ENCODE assay signal across 1 cellular context in genomic region chr14:54556535-54556934, GRCh38.
TF ChIP-seq lines count a peak whose summit lies in the region.

No MANE protein-coding gene starts in this region.

TF ChIP-seq in GM23338, 12 proteins besides CTCF, POLR2A, EP300 and RAD21 (continued from another document):
- TF ChIP-seq, protein P1, sequence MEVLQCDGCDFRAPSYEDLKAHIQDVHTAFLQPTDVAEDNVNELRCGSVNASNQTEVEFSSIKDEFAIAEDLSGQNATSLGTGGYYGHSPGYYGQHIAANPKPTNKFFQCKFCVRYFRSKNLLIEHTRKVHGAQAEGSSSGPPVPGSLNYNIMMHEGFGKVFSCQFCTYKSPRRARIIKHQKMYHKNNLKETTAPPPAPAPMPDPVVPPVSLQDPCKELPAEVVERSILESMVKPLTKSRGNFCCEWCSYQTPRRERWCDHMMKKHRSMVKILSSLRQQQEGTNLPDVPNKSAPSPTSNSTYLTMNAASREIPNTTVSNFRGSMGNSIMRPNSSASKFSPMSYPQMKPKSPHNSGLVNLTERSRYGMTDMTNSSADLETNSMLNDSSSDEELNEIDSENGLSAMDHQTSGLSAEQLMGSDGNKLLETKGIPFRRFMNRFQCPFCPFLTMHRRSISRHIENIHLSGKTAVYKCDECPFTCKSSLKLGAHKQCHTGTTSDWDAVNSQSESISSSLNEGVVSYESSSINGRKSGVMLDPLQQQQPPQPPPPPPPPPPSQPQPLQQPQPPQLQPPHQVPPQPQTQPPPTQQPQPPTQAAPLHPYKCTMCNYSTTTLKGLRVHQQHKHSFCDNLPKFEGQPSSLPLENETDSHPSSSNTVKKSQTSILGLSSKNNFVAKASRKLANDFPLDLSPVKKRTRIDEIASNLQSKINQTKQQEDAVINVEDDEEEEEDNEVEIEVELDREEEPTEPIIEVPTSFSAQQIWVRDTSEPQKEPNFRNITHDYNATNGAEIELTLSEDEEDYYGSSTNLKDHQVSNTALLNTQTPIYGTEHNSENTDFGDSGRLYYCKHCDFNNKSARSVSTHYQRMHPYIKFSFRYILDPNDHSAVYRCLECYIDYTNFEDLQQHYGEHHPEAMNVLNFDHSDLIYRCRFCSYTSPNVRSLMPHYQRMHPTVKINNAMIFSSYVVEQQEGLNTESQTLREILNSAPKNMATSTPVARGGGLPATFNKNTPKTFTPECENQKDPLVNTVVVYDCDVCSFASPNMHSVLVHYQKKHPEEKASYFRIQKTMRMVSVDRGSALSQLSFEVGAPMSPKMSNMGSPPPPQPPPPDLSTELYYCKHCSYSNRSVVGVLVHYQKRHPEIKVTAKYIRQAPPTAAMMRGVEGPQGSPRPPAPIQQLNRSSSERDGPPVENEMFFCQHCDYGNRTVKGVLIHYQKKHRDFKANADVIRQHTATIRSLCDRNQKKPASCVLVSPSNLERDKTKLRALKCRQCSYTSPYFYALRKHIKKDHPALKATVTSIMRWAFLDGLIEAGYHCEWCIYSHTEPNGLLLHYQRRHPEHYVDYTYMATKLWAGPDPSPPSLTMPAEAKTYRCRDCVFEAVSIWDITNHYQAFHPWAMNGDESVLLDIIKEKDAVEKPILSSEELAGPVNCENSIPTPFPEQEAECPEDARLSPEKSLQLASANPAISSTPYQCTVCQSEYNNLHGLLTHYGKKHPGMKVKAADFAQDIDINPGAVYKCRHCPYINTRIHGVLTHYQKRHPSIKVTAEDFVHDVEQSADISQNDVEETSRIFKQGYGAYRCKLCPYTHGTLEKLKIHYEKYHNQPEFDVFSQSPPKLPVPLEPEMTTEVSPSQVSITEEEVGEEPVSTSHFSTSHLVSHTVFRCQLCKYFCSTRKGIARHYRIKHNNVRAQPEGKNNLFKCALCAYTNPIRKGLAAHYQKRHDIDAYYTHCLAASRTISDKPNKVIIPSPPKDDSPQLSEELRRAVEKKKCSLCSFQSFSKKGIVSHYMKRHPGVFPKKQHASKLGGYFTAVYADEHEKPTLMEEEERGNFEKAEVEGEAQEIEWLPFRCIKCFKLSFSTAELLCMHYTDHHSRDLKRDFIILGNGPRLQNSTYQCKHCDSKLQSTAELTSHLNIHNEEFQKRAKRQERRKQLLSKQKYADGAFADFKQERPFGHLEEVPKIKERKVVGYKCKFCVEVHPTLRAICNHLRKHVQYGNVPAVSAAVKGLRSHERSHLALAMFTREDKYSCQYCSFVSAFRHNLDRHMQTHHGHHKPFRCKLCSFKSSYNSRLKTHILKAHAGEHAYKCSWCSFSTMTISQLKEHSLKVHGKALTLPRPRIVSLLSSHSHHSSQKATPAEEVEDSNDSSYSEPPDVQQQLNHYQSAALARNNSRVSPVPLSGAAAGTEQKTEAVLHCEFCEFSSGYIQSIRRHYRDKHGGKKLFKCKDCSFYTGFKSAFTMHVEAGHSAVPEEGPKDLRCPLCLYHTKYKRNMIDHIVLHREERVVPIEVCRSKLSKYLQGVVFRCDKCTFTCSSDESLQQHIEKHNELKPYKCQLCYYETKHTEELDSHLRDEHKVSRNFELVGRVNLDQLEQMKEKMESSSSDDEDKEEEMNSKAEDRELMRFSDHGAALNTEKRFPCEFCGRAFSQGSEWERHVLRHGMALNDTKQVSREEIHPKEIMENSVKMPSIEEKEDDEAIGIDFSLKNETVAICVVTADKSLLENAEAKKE (CRISPR knock-in tag; IDR thresholded peaks at IDR 0.05), result no peak
- TF ChIP-seq POLR2AphosphoS5 (IDR thresholded peaks at IDR 0.05; ENCODE audit: low read depth), result no peak
